2 cellular contexts compared by ENCODE assay signal in genomic region chr19:7705387-7706187, GRCh38.
A peak's percentile ranks its signal among the peaks of the same experiment; 100 is the strongest.
TF ChIP-seq lines count a peak whose summit lies in the region.

No MANE protein-coding gene starts in this region.

TF ChIP-seq in GM12878, 131 proteins besides CTCF, POLR2A, EP300 and RAD21 (continues in another document):
- TF ChIP-seq RCOR1 (conservative IDR thresholded peaks at IDR 0.05; ENCODE audit: low read depth, low read length) = 0 out of 2 replicates have a peak, but pooled peaks have one; percentile 70
- TF ChIP-seq POU2F2 (IDR thresholded peaks at IDR 0.05; ENCODE audit: borderline replicate concordance, low read depth, low read length) = peak; percentile 93
- TF ChIP-seq MAX (IDR thresholded peaks at IDR 0.05; ENCODE audit: low read depth, low read length) = 0 out of 2 replicates have a peak, but pooled peaks have one; percentile 31
- no peak for TF ChIP-seq FOS (IDR thresholded peaks at IDR 0.05; ENCODE audit: borderline replicate concordance, extremely low read depth, insufficient read length)
- TF ChIP-seq CHD4 (IDR thresholded peaks at IDR 0.05) = no peak; the same call in 1 of the 2 replicates
- peak in 1 of 2 experiments; percentile 81; a peak in 1 of 3 replicates for TF ChIP-seq EGR1 (IDR thresholded peaks at IDR 0.05; ENCODE audit: borderline replicate concordance in 1 of 2, low read depth in 2 of 2, low read length in 2 of 2)
- TF ChIP-seq MLLT1 (IDR thresholded peaks at IDR 0.05) = peak; percentile 65
- peak; percentile 87 for TF ChIP-seq ZNF217 (IDR thresholded peaks at IDR 0.05)
- peak; percentile 97 for TF ChIP-seq FOXM1 (IDR thresholded peaks at IDR 0.05; ENCODE audit: low read depth, low read length)
- peak; percentile 95 for TF ChIP-seq GATAD2B (conservative IDR thresholded peaks at IDR 0.05; ENCODE audit: low read depth)
- TF ChIP-seq ATF2 (IDR thresholded peaks at IDR 0.05; ENCODE audit: low read length) = peak; percentile 96
- peak; percentile 98 for TF ChIP-seq NFIC (IDR thresholded peaks at IDR 0.05; ENCODE audit: low read depth, low read length)
- TF ChIP-seq EED (IDR thresholded peaks at IDR 0.05; ENCODE audit: low read depth) = peak; percentile 100
- TF ChIP-seq MTA3 (IDR thresholded peaks at IDR 0.05; ENCODE audit: borderline replicate concordance, low read length) = peak; percentile 82; the same call in 1 of the 2 replicates
- no peak for TF ChIP-seq SMAD5 (IDR thresholded peaks at IDR 0.05; ENCODE audit: low read depth)
- peak; percentile 61; the same call in 1 of the 2 replicates for TF ChIP-seq BACH1 (IDR thresholded peaks at IDR 0.05; ENCODE audit: borderline replicate concordance)
- TF ChIP-seq IRF4 (IDR thresholded peaks at IDR 0.05; ENCODE audit: low read depth, low read length) = peak; percentile 71
- TF ChIP-seq ZBED1 (IDR thresholded peaks at IDR 0.05; ENCODE audit: borderline replicate concordance) = peak; percentile 90
- no peak; the same call in 1 of the 2 replicates for TF ChIP-seq GABPA (IDR thresholded peaks at IDR 0.05; ENCODE audit: low read depth)
- no peak for TF ChIP-seq CUX1 (IDR thresholded peaks at IDR 0.05; ENCODE audit: insufficient replicate concordance, low read depth, low read length)
- TF ChIP-seq NR2F1 (conservative IDR thresholded peaks at IDR 0.05) = peak; percentile 90
- TF ChIP-seq JUND (IDR thresholded peaks at IDR 0.05; ENCODE audit: low read depth, low read length) = no peak
- peak; percentile 88 for TF ChIP-seq MTA2 (IDR thresholded peaks at IDR 0.05; ENCODE audit: low read depth)
- TF ChIP-seq PAX5 (IDR thresholded peaks at IDR 0.05; ENCODE audit: borderline replicate concordance, low read depth, low read length) = peak; percentile 88
- no peak for TF ChIP-seq SREBF2 (IDR thresholded peaks at IDR 0.05; ENCODE audit: low read length)
- peak; percentile 33; the same call in 1 of the 2 replicates for TF ChIP-seq TARDBP (IDR thresholded peaks at IDR 0.05; ENCODE audit: borderline replicate concordance)

TF ChIP-seq in SK-N-SH, 30 proteins besides CTCF, POLR2A, EP300 and RAD21:
- TF ChIP-seq MEF2A (IDR thresholded peaks at IDR 0.05; ENCODE audit: borderline replicate concordance, low read depth) = no peak
- no peak for TF ChIP-seq SIN3A (IDR thresholded peaks at IDR 0.05; ENCODE audit: borderline replicate concordance, low read depth, low read length)
- TF ChIP-seq RCOR1 (IDR thresholded peaks at IDR 0.05; ENCODE audit: low read length) = no peak
- no peak for TF ChIP-seq IRF3 (IDR thresholded peaks at IDR 0.05; ENCODE audit: low read depth, low read length)
- TF ChIP-seq MXI1 (IDR thresholded peaks at IDR 0.05; ENCODE audit: low read depth, low read length) = no peak
- TF ChIP-seq TCF12 (IDR thresholded peaks at IDR 0.05) = no peak
- TF ChIP-seq CHD2 (IDR thresholded peaks at IDR 0.05; ENCODE audit: low read length, partially characterized antibody) = no peak
- no peak for TF ChIP-seq FOXM1 (IDR thresholded peaks at IDR 0.05; ENCODE audit: low read depth)
- no peak for TF ChIP-seq TAF1 (IDR thresholded peaks at IDR 0.05; ENCODE audit: borderline replicate concordance, low read depth, low read length)
- TF ChIP-seq EZH2phosphoT487 (IDR thresholded peaks at IDR 0.05; ENCODE audit: borderline replicate concordance, low read depth) = no peak
TF ChIP-seq in SK-N-SH: peak in this region for 0.
